In genomic region chr1:181133441-181133951, GRCh38 we compare ENCODE assay signal across 1 cellular context.
TF ChIP-seq lines count a peak whose summit lies in the region.

No MANE protein-coding gene starts in this region.

TF ChIP-seq in HepG2, 621 proteins besides CTCF, POLR2A, EP300 and RAD21 (continued from another document and continues in another):
- TF ChIP-seq, protein P1, sequence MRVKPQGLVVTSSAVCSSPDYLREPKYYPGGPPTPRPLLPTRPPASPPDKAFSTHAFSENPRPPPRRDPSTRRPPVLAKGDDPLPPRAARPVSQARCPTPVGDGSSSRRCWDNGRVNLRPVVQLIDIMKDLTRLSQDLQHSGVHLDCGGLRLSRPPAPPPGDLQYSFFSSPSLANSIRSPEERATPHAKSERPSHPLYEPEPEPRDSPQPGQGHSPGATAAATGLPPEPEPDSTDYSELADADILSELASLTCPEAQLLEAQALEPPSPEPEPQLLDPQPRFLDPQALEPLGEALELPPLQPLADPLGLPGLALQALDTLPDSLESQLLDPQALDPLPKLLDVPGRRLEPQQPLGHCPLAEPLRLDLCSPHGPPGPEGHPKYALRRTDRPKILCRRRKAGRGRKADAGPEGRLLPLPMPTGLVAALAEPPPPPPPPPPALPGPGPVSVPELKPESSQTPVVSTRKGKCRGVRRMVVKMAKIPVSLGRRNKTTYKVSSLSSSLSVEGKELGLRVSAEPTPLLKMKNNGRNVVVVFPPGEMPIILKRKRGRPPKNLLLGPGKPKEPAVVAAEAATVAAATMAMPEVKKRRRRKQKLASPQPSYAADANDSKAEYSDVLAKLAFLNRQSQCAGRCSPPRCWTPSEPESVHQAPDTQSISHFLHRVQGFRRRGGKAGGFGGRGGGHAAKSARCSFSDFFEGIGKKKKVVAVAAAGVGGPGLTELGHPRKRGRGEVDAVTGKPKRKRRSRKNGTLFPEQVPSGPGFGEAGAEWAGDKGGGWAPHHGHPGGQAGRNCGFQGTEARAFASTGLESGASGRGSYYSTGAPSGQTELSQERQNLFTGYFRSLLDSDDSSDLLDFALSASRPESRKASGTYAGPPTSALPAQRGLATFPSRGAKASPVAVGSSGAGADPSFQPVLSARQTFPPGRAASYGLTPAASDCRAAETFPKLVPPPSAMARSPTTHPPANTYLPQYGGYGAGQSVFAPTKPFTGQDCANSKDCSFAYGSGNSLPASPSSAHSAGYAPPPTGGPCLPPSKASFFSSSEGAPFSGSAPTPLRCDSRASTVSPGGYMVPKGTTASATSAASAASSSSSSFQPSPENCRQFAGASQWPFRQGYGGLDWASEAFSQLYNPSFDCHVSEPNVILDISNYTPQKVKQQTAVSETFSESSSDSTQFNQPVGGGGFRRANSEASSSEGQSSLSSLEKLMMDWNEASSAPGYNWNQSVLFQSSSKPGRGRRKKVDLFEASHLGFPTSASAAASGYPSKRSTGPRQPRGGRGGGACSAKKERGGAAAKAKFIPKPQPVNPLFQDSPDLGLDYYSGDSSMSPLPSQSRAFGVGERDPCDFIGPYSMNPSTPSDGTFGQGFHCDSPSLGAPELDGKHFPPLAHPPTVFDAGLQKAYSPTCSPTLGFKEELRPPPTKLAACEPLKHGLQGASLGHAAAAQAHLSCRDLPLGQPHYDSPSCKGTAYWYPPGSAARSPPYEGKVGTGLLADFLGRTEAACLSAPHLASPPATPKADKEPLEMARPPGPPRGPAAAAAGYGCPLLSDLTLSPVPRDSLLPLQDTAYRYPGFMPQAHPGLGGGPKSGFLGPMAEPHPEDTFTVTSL (CRISPR knock-in tag; IDR thresholded peaks at IDR 0.05; ENCODE audit: borderline replicate concordance), result 0 out of 2 replicates have a peak, but pooled peaks have one; percentile 49
- TF ChIP-seq MZF1 (CRISPR knock-in tag; IDR thresholded peaks at IDR 0.05; ENCODE audit: borderline replicate concordance), result no peak
- peak; percentile 84 for TF ChIP-seq SALL1 (CRISPR knock-in tag; IDR thresholded peaks at IDR 0.05)
- TF ChIP-seq, protein P2, sequence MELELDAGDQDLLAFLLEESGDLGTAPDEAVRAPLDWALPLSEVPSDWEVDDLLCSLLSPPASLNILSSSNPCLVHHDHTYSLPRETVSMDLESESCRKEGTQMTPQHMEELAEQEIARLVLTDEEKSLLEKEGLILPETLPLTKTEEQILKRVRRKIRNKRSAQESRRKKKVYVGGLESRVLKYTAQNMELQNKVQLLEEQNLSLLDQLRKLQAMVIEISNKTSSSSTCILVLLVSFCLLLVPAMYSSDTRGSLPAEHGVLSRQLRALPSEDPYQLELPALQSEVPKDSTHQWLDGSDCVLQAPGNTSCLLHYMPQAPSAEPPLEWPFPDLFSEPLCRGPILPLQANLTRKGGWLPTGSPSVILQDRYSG (CRISPR knock-in tag; IDR thresholded peaks at IDR 0.05), result no peak
- TF ChIP-seq SCMH1 (CRISPR knock-in tag; IDR thresholded peaks at IDR 0.05; ENCODE audit: borderline replicate concordance), result no peak
- no peak for TF ChIP-seq SOX6 (IDR thresholded peaks at IDR 0.05)
- peak; percentile 72 for TF ChIP-seq SOX6 (CRISPR knock-in tag; IDR thresholded peaks at IDR 0.05)
- no peak for TF ChIP-seq SP1 (IDR thresholded peaks at IDR 0.05)
- peak; percentile 59 for TF ChIP-seq SP1 (CRISPR knock-in tag; IDR thresholded peaks at IDR 0.05)
- TF ChIP-seq THAP9 (CRISPR knock-in tag; IDR thresholded peaks at IDR 0.05; ENCODE audit: borderline replicate concordance), result no peak
- TF ChIP-seq, protein P3, sequence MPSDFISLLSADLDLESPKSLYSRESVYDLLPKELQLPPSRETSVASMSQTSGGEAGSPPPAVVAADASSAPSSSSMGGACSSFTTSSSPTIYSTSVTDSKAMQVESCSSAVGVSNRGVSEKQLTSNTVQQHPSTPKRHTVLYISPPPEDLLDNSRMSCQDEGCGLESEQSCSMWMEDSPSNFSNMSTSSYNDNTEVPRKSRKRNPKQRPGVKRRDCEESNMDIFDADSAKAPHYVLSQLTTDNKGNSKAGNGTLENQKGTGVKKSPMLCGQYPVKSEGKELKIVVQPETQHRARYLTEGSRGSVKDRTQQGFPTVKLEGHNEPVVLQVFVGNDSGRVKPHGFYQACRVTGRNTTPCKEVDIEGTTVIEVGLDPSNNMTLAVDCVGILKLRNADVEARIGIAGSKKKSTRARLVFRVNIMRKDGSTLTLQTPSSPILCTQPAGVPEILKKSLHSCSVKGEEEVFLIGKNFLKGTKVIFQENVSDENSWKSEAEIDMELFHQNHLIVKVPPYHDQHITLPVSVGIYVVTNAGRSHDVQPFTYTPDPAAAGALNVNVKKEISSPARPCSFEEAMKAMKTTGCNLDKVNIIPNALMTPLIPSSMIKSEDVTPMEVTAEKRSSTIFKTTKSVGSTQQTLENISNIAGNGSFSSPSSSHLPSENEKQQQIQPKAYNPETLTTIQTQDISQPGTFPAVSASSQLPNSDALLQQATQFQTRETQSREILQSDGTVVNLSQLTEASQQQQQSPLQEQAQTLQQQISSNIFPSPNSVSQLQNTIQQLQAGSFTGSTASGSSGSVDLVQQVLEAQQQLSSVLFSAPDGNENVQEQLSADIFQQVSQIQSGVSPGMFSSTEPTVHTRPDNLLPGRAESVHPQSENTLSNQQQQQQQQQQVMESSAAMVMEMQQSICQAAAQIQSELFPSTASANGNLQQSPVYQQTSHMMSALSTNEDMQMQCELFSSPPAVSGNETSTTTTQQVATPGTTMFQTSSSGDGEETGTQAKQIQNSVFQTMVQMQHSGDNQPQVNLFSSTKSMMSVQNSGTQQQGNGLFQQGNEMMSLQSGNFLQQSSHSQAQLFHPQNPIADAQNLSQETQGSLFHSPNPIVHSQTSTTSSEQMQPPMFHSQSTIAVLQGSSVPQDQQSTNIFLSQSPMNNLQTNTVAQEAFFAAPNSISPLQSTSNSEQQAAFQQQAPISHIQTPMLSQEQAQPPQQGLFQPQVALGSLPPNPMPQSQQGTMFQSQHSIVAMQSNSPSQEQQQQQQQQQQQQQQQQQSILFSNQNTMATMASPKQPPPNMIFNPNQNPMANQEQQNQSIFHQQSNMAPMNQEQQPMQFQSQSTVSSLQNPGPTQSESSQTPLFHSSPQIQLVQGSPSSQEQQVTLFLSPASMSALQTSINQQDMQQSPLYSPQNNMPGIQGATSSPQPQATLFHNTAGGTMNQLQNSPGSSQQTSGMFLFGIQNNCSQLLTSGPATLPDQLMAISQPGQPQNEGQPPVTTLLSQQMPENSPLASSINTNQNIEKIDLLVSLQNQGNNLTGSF (CRISPR knock-in tag; IDR thresholded peaks at IDR 0.05), result no peak
- TF ChIP-seq ZKSCAN1 (IDR thresholded peaks at IDR 0.05; ENCODE audit: low read length), result no peak
- 0 out of 2 replicates have a peak, but pooled peaks have one; percentile 50 for TF ChIP-seq ZNF546 (CRISPR knock-in tag; conservative IDR thresholded peaks at IDR 0.05)
- TF ChIP-seq ZNF781 (CRISPR knock-in tag; IDR thresholded peaks at IDR 0.05; ENCODE audit: borderline replicate concordance, not compliant biosample characterization), result no peak
- TF ChIP-seq SPEN (CRISPR knock-in tag; IDR thresholded peaks at IDR 0.05; ENCODE audit: low read depth), result peak; percentile 65; the same call in 1 of the 2 replicates
- peak; percentile 55; the same call in 1 of the 2 replicates for TF ChIP-seq PATZ1 (CRISPR knock-in tag; IDR thresholded peaks at IDR 0.05)
- TF ChIP-seq ZNF335 (CRISPR knock-in tag; IDR thresholded peaks at IDR 0.05), result no peak
- no peak for TF ChIP-seq ZNF17 (CRISPR knock-in tag; IDR thresholded peaks at IDR 0.05)
- TF ChIP-seq GZF1 (CRISPR knock-in tag; IDR thresholded peaks at IDR 0.05), result no peak
- no peak for TF ChIP-seq ZNF460 (CRISPR knock-in tag; IDR thresholded peaks at IDR 0.05; ENCODE audit: borderline replicate concordance)
- no peak for TF ChIP-seq GTF2F1 (IDR thresholded peaks at IDR 0.05; ENCODE audit: low read length)
- peak; percentile 82 for TF ChIP-seq PPARG (CRISPR knock-in tag; conservative IDR thresholded peaks at IDR 0.05)
- 0 out of 2 replicates have a peak, but pooled peaks have one; percentile 35 for TF ChIP-seq ZNF331 (CRISPR knock-in tag; IDR thresholded peaks at IDR 0.05)
- TF ChIP-seq RBM39 (IDR thresholded peaks at IDR 0.05; ENCODE audit: low read depth, low read length, poor library complexity, severe bottlenecking), result no peak
- 0 out of 2 replicates have a peak, but pooled peaks have one; percentile 43 for TF ChIP-seq GATAD1 (CRISPR knock-in tag; IDR thresholded peaks at IDR 0.05)
- TF ChIP-seq MAX (IDR thresholded peaks at IDR 0.05), result peak; percentile 91
- TF ChIP-seq SKI (IDR thresholded peaks at IDR 0.05; ENCODE audit: partially characterized antibody), result peak; percentile 61
- TF ChIP-seq EEA1 (CRISPR knock-in tag; IDR thresholded peaks at IDR 0.05; ENCODE audit: borderline replicate concordance), result no peak
- TF ChIP-seq NR2F1 (CRISPR knock-in tag; IDR thresholded peaks at IDR 0.05), result peak; percentile 35 to 83; a peak in 2 of 4 replicates
- TF ChIP-seq, protein P4, sequence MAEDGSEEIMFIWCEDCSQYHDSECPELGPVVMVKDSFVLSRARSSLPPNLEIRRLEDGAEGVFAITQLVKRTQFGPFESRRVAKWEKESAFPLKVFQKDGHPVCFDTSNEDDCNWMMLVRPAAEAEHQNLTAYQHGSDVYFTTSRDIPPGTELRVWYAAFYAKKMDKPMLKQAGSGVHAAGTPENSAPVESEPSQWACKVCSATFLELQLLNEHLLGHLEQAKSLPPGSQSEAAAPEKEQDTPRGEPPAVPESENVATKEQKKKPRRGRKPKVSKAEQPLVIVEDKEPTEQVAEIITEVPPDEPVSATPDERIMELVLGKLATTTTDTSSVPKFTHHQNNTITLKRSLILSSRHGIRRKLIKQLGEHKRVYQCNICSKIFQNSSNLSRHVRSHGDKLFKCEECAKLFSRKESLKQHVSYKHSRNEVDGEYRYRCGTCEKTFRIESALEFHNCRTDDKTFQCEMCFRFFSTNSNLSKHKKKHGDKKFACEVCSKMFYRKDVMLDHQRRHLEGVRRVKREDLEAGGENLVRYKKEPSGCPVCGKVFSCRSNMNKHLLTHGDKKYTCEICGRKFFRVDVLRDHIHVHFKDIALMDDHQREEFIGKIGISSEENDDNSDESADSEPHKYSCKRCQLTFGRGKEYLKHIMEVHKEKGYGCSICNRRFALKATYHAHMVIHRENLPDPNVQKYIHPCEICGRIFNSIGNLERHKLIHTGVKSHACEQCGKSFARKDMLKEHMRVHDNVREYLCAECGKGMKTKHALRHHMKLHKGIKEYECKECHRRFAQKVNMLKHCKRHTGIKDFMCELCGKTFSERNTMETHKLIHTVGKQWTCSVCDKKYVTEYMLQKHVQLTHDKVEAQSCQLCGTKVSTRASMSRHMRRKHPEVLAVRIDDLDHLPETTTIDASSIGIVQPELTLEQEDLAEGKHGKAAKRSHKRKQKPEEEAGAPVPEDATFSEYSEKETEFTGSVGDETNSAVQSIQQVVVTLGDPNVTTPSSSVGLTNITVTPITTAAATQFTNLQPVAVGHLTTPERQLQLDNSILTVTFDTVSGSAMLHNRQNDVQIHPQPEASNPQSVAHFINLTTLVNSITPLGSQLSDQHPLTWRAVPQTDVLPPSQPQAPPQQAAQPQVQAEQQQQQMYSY (CRISPR knock-in tag; IDR thresholded peaks at IDR 0.05), result peak; percentile 85
- TF ChIP-seq, protein P5, sequence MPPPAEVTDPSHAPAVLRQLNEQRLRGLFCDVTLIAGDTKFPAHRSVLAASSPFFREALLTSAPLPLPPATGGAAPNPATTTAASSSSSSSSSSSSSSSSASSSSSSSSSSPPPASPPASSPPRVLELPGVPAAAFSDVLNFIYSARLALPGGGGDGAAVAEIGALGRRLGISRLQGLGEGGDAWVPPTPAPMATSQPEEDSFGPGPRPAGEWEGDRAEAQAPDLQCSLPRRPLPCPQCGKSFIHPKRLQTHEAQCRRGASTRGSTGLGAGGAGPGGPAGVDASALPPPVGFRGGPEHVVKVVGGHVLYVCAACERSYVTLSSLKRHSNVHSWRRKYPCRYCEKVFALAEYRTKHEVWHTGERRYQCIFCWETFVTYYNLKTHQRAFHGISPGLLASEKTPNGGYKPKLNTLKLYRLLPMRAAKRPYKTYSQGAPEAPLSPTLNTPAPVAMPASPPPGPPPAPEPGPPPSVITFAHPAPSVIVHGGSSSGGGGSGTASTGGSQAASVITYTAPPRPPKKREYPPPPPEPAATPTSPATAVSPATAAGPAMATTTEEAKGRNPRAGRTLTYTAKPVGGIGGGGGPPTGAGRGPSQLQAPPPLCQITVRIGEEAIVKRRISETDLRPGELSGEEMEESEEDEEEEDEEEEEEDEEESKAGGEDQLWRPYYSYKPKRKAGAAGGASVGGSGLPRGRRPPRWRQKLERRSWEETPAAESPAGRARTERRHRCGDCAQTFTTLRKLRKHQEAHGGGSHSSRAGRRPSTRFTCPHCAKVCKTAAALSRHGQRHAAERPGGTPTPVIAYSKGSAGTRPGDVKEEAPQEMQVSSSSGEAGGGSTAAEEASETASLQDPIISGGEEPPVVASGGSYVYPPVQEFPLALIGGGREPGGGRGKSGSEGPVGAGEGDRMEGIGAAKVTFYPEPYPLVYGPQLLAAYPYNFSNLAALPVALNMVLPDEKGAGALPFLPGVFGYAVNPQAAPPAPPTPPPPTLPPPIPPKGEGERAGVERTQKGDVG (CRISPR knock-in tag; IDR thresholded peaks at IDR 0.05; ENCODE audit: borderline replicate concordance), result no peak
- no peak for TF ChIP-seq ZNF775 (CRISPR knock-in tag; IDR thresholded peaks at IDR 0.05; ENCODE audit: borderline replicate concordance)
